ENCODE assay signal across 16 cellular contexts in the genomic region with DNA sequence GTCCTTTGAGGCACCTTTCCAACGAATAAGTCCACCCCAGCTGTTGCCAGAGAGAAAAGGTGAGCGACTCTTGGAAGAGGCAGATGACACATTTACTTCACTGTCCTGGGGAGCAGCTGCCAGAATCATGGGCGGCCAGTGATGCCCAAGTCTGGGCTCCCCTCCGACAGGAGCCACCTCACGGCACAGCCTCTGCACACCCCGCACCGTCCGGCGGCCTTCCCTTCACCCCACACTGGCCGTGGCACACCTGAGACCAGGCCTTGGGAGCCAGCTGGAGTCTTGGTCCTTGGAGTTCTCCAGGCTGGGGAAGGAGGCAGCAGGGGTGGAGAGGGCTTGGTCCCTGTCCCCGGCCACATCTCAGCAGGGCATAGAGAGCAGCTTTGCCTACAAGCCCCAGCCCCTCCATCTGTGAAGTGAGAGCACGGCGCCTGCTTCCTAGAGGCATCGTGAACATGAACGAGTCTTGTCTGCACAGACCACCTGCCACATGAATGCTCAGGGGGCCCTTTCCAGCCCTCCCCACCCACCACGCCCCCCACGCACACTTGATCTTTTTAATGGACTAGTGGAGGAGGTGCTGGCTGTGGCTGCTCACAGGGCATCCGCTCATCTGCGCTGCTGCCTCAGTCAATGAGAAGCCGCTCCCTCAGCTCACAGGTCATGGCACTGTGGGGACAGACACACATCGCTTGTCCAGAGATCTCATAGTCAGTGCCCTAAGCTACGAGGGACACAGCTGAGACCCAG.
DNase-seq lines count a peak whose midpoint lies in the region; ATAC-seq and TF ChIP-seq lines count a peak whose summit lies in the region.
"Had no signal": no experiment of that assay in that cellular context is flagged by ENCODE, and none has a peak within 500 bp of the region (broad histone marks: within the 10 kb centered on the region; RNA-seq: fewer than 3 reads in every experiment).

No MANE protein-coding gene starts in this region.

- intact Hi-C loops in PC-3 (cut with micrococcal nuclease) (no loop called here), spleen (cut with DNase I; ENCODE audit: low total_unique reads) (no loop called here)

- TF ChIP-seq POLR2A in spleen (IDR thresholded peaks at IDR 0.05) = no peak

- H3K9me2 ChIP-seq in PC-3 (replicated peaks; ENCODE audit: low read length) = no peaks in the 10 kb centered on the region

- H3K27ac ChIP-seq in PC-3 (ENCODE audit: low read length) (no peak overlapping the region), spleen (no peak overlapping the region)
- H3K27ac ChIP-seq: BLaER1 treated with 17β-estradiol and CSF1 and Interleukin-3, amounts not matched to agents 10 nM and 100 nM; GM23248; HL-60 had no signal

- peak; percentile 24 for DNase-seq in NCI-H82 (lab: John Stamatoyannopoulos, UW)
- DNase-seq in NCI-H82 treated with DMSO at 0.1 percent for 48 hours (lab: John Stamatoyannopoulos, UW; ENCODE audit: unreplicated experiment) = no peak
- DNase-seq in NCI-H524 (lab: John Stamatoyannopoulos, UW) = peak; percentile 46 to 74
- peak; percentile 41 for DNase-seq in glutamatergic neuron
- peak; percentile 59 for DNase-seq in retina
- DNase-seq in PC-3 = no peak
- no peak for DNase-seq in spleen
- DNase-seq: ACHN; Calu3; CD4-positive, alpha-beta T cell; DMS 273 treated with DMSO at 0.1 percent for 48 hours; GM23248 had no signal

- ATAC-seq in PC-3 = no peak
- ATAC-seq in HG03025 (IDR thresholded peaks at IDR 0.05; ENCODE audit: low FRiP score, unreplicated experiment) = no peak
- ATAC-seq: HCT116 had no signal

- H2AFZ ChIP-seq in PC-3 (ENCODE audit: low read length) = no peak overlapping the region
- H2AFZ ChIP-seq: GM23248 had no signal

- H3K9me3 ChIP-seq in PC-3 (ENCODE audit: low read length) (no peaks in the 10 kb centered on the region), spleen (no peaks in the 10 kb centered on the region)
- H3K9me3 ChIP-seq: BLaER1 treated with 17β-estradiol and CSF1 and Interleukin-3, amounts not matched to agents 10 nM and 100 nM had no signal

- peaks cover 76% of the 10 kb centered on the region for H3K27me3 ChIP-seq in PC-3 (ENCODE audit: low read length)
- peaks cover 0 to 20% (median 0%) of the 10 kb centered on the region in 7 donors for H3K27me3 ChIP-seq in spleen (replicated peaks in 1 of 7)
- H3K27me3 ChIP-seq: BLaER1 treated with 17β-estradiol and CSF1 and Interleukin-3, amounts not matched to agents 10 nM and 100 nM had no signal

- H3K4me2 ChIP-seq in PC-3 (ENCODE audit: low read length) = no peak overlapping the region
- H3K4me2 ChIP-seq: BLaER1 treated with 17β-estradiol and CSF1 and Interleukin-3, amounts not matched to agents 10 nM and 100 nM had no signal

- H3K4me3 ChIP-seq in PC-3 (ENCODE audit: low read length) (no peak overlapping the region), spleen (no peak overlapping the region)
- H3K4me3 ChIP-seq: BLaER1 treated with 17β-estradiol and CSF1 and Interleukin-3, amounts not matched to agents 10 nM and 100 nM; GM23248 had no signal

- CTCF ChIA-PET in PC-3 (lab: Charles Lee) = no interaction called here

- peaks cover 6% of the 10 kb centered on the region for H3K9me3 Mint-ChIP-seq in glutamatergic neuron (ENCODE audit: unreplicated experiment)
- H3K9me3 Mint-ChIP-seq: CD4-positive, alpha-beta T cell had no signal

- H3K27me3 Mint-ChIP-seq in glutamatergic neuron (ENCODE audit: unreplicated experiment) = peaks cover 5% of the 10 kb centered on the region
- H3K27me3 Mint-ChIP-seq: CD4-positive, alpha-beta T cell had no signal

- no peaks in the 10 kb centered on the region for H3K4me1 ChIP-seq in PC-3 (ENCODE audit: insufficient read depth, low read length)
- no peaks in the 10 kb centered on the region for H3K4me1 ChIP-seq in spleen
- H3K4me1 ChIP-seq: BLaER1 treated with 17β-estradiol and CSF1 and Interleukin-3, amounts not matched to agents 10 nM and 100 nM had no signal

- 74 to 86% (median 83%) methylated on average over 20 to 22 of the region's 22 CpGs for WGBS in spleen, 5 donors

- H3K79me2 ChIP-seq in PC-3 (ENCODE audit: low read length) = no peaks in the 10 kb centered on the region

- no peaks in the 10 kb centered on the region for H3F3A ChIP-seq in PC-3 (ENCODE audit: low read length, unreplicated experiment)

- no peak overlapping the region for H3K9ac ChIP-seq in PC-3 (ENCODE audit: low read length)
- H3K9ac ChIP-seq: BLaER1 treated with 17β-estradiol and CSF1 and Interleukin-3, amounts not matched to agents 10 nM and 100 nM; GM23248 had no signal

- TF ChIP-seq CTCF in glutamatergic neuron (IDR thresholded peaks at IDR 0.05; ENCODE audit: partially characterized antibody, unreplicated experiment) = no peak
- no peak for TF ChIP-seq CTCF in PC-3 (conservative IDR thresholded peaks at IDR 0.05; ENCODE audit: low read depth, low read length)
- no peak for TF ChIP-seq CTCF in spleen (IDR thresholded peaks at IDR 0.05 in 8 of 11, conservative IDR thresholded peaks at IDR 0.05 in 3 of 11)

- H3K27ac Mint-ChIP-seq in glutamatergic neuron (ENCODE audit: unreplicated experiment) = no peak overlapping the region
- H3K27ac Mint-ChIP-seq: CD4-positive, alpha-beta T cell had no signal

- BruUV-seq in PC-3 (replicated peaks; lab: Mats Ljungman, UMichigan) = no TSS peak

- POLR2A ChIA-PET in PC-3 (lab: Charles Lee; ENCODE audit: unreplicated experiment) = no interaction called here

- H3K4me3 Mint-ChIP-seq in glutamatergic neuron (ENCODE audit: unreplicated experiment) = no peak overlapping the region
- H3K4me3 Mint-ChIP-seq: CD4-positive, alpha-beta T cell had no signal

- H3K36me3 Mint-ChIP-seq in glutamatergic neuron (ENCODE audit: unreplicated experiment) = no peaks in the 10 kb centered on the region

- H3K36me3 ChIP-seq in PC-3 (ENCODE audit: low read depth, low read length) (no peaks in the 10 kb centered on the region), spleen (no peaks in the 10 kb centered on the region)
- H3K36me3 ChIP-seq: BLaER1 treated with 17β-estradiol and CSF1 and Interleukin-3, amounts not matched to agents 10 nM and 100 nM had no signal

- no peaks in the 10 kb centered on the region for H4K20me1 ChIP-seq in PC-3 (ENCODE audit: low read length)
- H4K20me1 ChIP-seq: BLaER1 treated with 17β-estradiol and CSF1 and Interleukin-3, amounts not matched to agents 10 nM and 100 nM had no signal

- H3K4me1 Mint-ChIP-seq in glutamatergic neuron (ENCODE audit: low read depth, unreplicated experiment) = peaks cover 29% of the 10 kb centered on the region

Comparison
In these comparisons a context has a peak if more than half of its experiments do, and no peak if none do; other contexts are left out.
1. DNase-seq: peak in NCI-H82 (single experiment), NCI-H524 (2 of 2), glutamatergic neuron (single experiment) and retina (single experiment); none in NCI-H82 treated with DMSO at 0.1 percent for 48 hours (single experiment), PC-3 (single experiment) and spleen (single experiment).